ENCODE assay signal across 34 cellular contexts in the genomic region with DNA sequence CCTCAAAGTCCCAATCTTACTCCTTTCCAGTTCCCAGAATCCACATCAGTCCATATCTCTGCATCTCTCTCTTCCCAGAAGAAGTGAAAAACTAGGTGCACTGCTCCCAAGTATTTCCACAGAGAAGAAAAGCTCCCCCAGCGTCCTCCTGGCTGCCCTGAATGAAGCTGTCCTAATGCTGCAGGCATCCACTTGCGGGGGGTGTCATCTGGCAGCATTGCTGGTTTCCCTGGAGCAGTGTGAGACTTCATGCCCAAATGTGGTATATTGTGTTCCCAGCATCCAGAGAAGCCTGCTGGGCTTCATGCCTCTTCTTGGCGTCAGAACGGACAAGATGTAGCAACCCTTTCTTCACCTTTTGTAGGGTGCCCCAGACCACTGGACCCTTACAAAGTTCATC.
"Had no signal": no experiment of that assay in that cellular context is flagged by ENCODE, and none has a peak within 500 bp of the region (broad histone marks: within the 10 kb centered on the region; RNA-seq: fewer than 3 reads in every experiment).

No MANE protein-coding gene starts in this region.

- H3K4me3 Mint-ChIP-seq: activated B cell treated with CpG ODN at 0.5 μM for 24 hours; activated CD4-positive, alpha-beta memory T cell treated with anti-CD3 and anti-CD28 coated beads for 36 hours; activated CD4-positive, alpha-beta T cell treated with anti-CD3 and anti-CD28 coated beads, Interleukin-2, amount 10 ng/mL, durations not matched to agents 24 days and 14 days; activated CD8-positive, alpha-beta T cell treated with anti-CD3 and anti-CD28 coated beads for 36 hours; activated naive CD4-positive, alpha-beta T cell treated with anti-CD3 and anti-CD28 coated beads for 36 hours; activated naive CD8-positive, alpha-beta T cell treated with anti-CD3 and anti-CD28 coated beads for 36 hours; activated T-cell treated with anti-CD3 and anti-CD28 coated beads, Interleukin-2, amount 50 U/mL, for 4 hours; activated T-cell treated with anti-CD3 and anti-CD28 coated beads, Interleukin-2, amount 50 U/mL, for 72 hours; activated T-helper 1 cell treated with anti-CD3 and anti-CD28 coated beads, Interleukin-12 subunit alpha, Interleukin-12 subunit beta, Interleukin-2, Interleukin-4 antibody, amounts not matched to agents 30 ng/mL and 10 ng/mL and 1 ng/mL, durations not matched to agents 14 hours and 24 hours and 36 hours; activated T-helper 17 cell treated with anti-CD3 and anti-CD28 coated beads, Interleukin-2, amount 50 U/mL, for 72 hours; brain; T-helper 1 cell treated with Interleukin-12 subunit alpha and Interleukin-12 subunit beta and Interleukin-4 antibody, amounts not matched to agents 30 μg/mL and 1 μg/mL, for 36 hours; T-helper 2 cell treated with Interferon-gamma antibody and Interleukin-4, amounts not matched to agents 5 μg/mL and 100 μg/mL, for 36 hours had no signal

- H3K9me3 Mint-ChIP-seq: activated B cell treated with CpG ODN at 0.5 μM for 24 hours; activated CD4-positive, alpha-beta memory T cell treated with anti-CD3 and anti-CD28 coated beads for 36 hours; activated CD4-positive, alpha-beta T cell treated with anti-CD3 and anti-CD28 coated beads, Interleukin-2, amount 10 ng/mL, durations not matched to agents 24 days and 14 days; activated CD8-positive, alpha-beta T cell treated with anti-CD3 and anti-CD28 coated beads for 36 hours; activated naive CD4-positive, alpha-beta T cell treated with anti-CD3 and anti-CD28 coated beads for 36 hours; activated naive CD4-positive, alpha-beta T cell treated with anti-CD3 and anti-CD28 coated beads, Interleukin-2, amount 50 U/mL, for 72 hours; activated naive CD8-positive, alpha-beta T cell treated with anti-CD3 and anti-CD28 coated beads for 36 hours; activated T-cell treated with anti-CD3 and anti-CD28 coated beads, Interleukin-2, amount 50 U/mL, for 4 hours; activated T-cell treated with anti-CD3 and anti-CD28 coated beads, Interleukin-2, amount 50 U/mL, for 72 hours; activated T-helper 1 cell treated with anti-CD3 and anti-CD28 coated beads, Interleukin-12 subunit alpha, Interleukin-12 subunit beta, Interleukin-2, Interleukin-4 antibody, amounts not matched to agents 30 ng/mL and 10 ng/mL and 1 ng/mL, durations not matched to agents 14 hours and 24 hours and 36 hours; activated T-helper 17 cell treated with anti-CD3 and anti-CD28 coated beads, Interleukin-2, amount 50 U/mL, for 72 hours; T-helper 1 cell treated with Interleukin-12 subunit alpha and Interleukin-12 subunit beta and Interleukin-4 antibody, amounts not matched to agents 30 μg/mL and 1 μg/mL, for 36 hours; T-helper 2 cell treated with Interferon-gamma antibody and Interleukin-4, amounts not matched to agents 5 μg/mL and 100 μg/mL, for 36 hours had no signal

- H3K4me1 ChIP-seq: adrenal gland, breast epithelium had no signal

- H3K36me3 Mint-ChIP-seq: activated CD4-positive, alpha-beta memory T cell treated with anti-CD3 and anti-CD28 coated beads for 36 hours; activated naive CD4-positive, alpha-beta T cell treated with anti-CD3 and anti-CD28 coated beads, Interleukin-2, amount 50 U/mL, for 72 hours; activated naive CD8-positive, alpha-beta T cell treated with anti-CD3 and anti-CD28 coated beads for 36 hours; brain had no signal

- H3K4me3 ChIP-seq: adrenal gland, breast epithelium had no signal

- DNase-seq: activated B cell treated with CpG ODN at 0.5 μM for 24 hours; activated CD4-positive, alpha-beta memory T cell treated with anti-CD3 and anti-CD28 coated beads for 36 hours; activated CD4-positive, alpha-beta T cell treated with anti-CD3 and anti-CD28 coated beads for 4 hours; activated CD4-positive, alpha-beta T cell treated with anti-CD3 and anti-CD28 coated beads, Interleukin-2, amount 10 ng/mL, durations not matched to agents 24 days and 14 days; activated CD4-positive, alpha-beta T cell treated with anti-CD3 and anti-CD28 coated beads, Interleukin-2, amount 50 U/mL, for 1 hour; activated CD4-positive, alpha-beta T cell treated with anti-CD3 and anti-CD28 coated beads, Interleukin-2, amount 50 U/mL, for 4 hours; activated CD4-positive, CD25-positive, alpha-beta regulatory T cell treated with anti-CD3 and anti-CD28 coated beads, Interleukin-2, amount 50 U/mL, for 72 hours; activated CD8-positive, alpha-beta memory T cell treated with anti-CD3 and anti-CD28 coated beads, Interleukin-2, amount 50 U/mL, for 4 hours; activated CD8-positive, alpha-beta T cell treated with anti-CD3 and anti-CD28 coated beads for 36 hours; activated effector memory CD4-positive, alpha-beta T cell treated with anti-CD3 and anti-CD28 coated beads, Interleukin-2, amount 50 U/mL, for 16 hours; activated gamma-delta T cell treated with Interleukin-2 at 50 U/mL for 16 hours; activated naive CD4-positive, alpha-beta T cell; activated naive CD4-positive, alpha-beta T cell treated with anti-CD3 and anti-CD28 coated beads for 36 hours; activated naive CD4-positive, alpha-beta T cell treated with anti-CD3 and anti-CD28 coated beads, Interleukin-2, amount 50 U/mL, for 16 hours; activated naive CD8-positive, alpha-beta T cell treated with anti-CD3 and anti-CD28 coated beads for 36 hours; activated T-cell treated with anti-CD3 and anti-CD28 coated beads for 4 hours; activated T-cell treated with anti-CD3 and anti-CD28 coated beads, Interleukin-2, amount 50 U/mL, for 1 hour; activated T-cell treated with anti-CD3 and anti-CD28 coated beads, Interleukin-2, amount 50 U/mL, for 4 hours; activated T-cell treated with anti-CD3 and anti-CD28 coated beads, Interleukin-2, amount 50 U/mL, for 72 hours; adrenal gland; amniotic stem cell; aorta; central memory CD4-positive, alpha-beta T cell; T-helper 1 cell; T-helper 2 cell; T-helper 9 cell had no signal

- H3K4me1 Mint-ChIP-seq: activated B cell treated with CpG ODN at 0.5 μM for 24 hours; activated CD4-positive, alpha-beta T cell treated with anti-CD3 and anti-CD28 coated beads, Interleukin-2, amount 10 ng/mL, durations not matched to agents 24 days and 14 days; activated naive CD8-positive, alpha-beta T cell treated with anti-CD3 and anti-CD28 coated beads for 36 hours; activated T-helper 17 cell treated with anti-CD3 and anti-CD28 coated beads, Interleukin-2, amount 50 U/mL, for 72 hours; brain had no signal

- H3K9me3 ChIP-seq: adrenal gland, breast epithelium had no signal

- H3K27me3 ChIP-seq: adrenal gland, breast epithelium had no signal

- H3K36me3 ChIP-seq: adrenal gland, breast epithelium had no signal

- H3K27me3 Mint-ChIP-seq: activated CD8-positive, alpha-beta T cell treated with anti-CD3 and anti-CD28 coated beads for 36 hours; activated naive CD8-positive, alpha-beta T cell treated with anti-CD3 and anti-CD28 coated beads for 36 hours had no signal

- ATAC-seq: activated CD8-positive, alpha-beta T cell treated with anti-CD3 and anti-CD28 coated beads for 36 hours; activated naive CD4-positive, alpha-beta T cell treated with anti-CD3 and anti-CD28 coated beads, Interleukin-2, amount 50 U/mL, for 72 hours; activated T-cell treated with anti-CD3 and anti-CD28 coated beads, Interleukin-2, amount 50 U/mL, for 4 hours; activated T-cell treated with anti-CD3 and anti-CD28 coated beads, Interleukin-2, amount 50 U/mL, for 72 hours; activated T-helper 17 cell treated with anti-CD3 and anti-CD28 coated beads, Interleukin-2, amount 50 U/mL, for 72 hours had no signal

- H3K27ac ChIP-seq: adrenal gland, breast epithelium, VCaP had no signal

- H3K27ac Mint-ChIP-seq: activated B cell treated with CpG ODN at 0.5 μM for 24 hours; activated CD4-positive, alpha-beta memory T cell treated with anti-CD3 and anti-CD28 coated beads for 36 hours; activated CD4-positive, alpha-beta T cell treated with anti-CD3 and anti-CD28 coated beads, Interleukin-2, amount 10 ng/mL, durations not matched to agents 24 days and 14 days; activated CD8-positive, alpha-beta T cell treated with anti-CD3 and anti-CD28 coated beads for 36 hours; activated naive CD4-positive, alpha-beta T cell treated with anti-CD3 and anti-CD28 coated beads for 36 hours; activated naive CD4-positive, alpha-beta T cell treated with anti-CD3 and anti-CD28 coated beads, Interleukin-2, amount 50 U/mL, for 72 hours; activated naive CD8-positive, alpha-beta T cell treated with anti-CD3 and anti-CD28 coated beads for 36 hours; activated T-cell treated with anti-CD3 and anti-CD28 coated beads, Interleukin-2, amount 50 U/mL, for 72 hours; activated T-helper 1 cell treated with anti-CD3 and anti-CD28 coated beads, Interleukin-12 subunit alpha, Interleukin-12 subunit beta, Interleukin-2, Interleukin-4 antibody, amounts not matched to agents 30 ng/mL and 10 ng/mL and 1 ng/mL, durations not matched to agents 14 hours and 24 hours and 36 hours; activated T-helper 17 cell treated with anti-CD3 and anti-CD28 coated beads, Interleukin-2, amount 50 U/mL, for 72 hours; brain; T-helper 1 cell treated with Interleukin-12 subunit alpha and Interleukin-12 subunit beta and Interleukin-4 antibody, amounts not matched to agents 30 μg/mL and 1 μg/mL, for 36 hours; T-helper 2 cell treated with Interferon-gamma antibody and Interleukin-4, amounts not matched to agents 5 μg/mL and 100 μg/mL, for 36 hours had no signal
